Comparison of ENCODE assay signal across 1 cellular context in genomic region chr21:37073417-37074194, GRCh38.
TF ChIP-seq lines count a peak whose summit lies in the region.

No MANE protein-coding gene starts in this region.

TF ChIP-seq in H1, 55 proteins besides CTCF, POLR2A, EP300 and RAD21 (continued from another document):
- TF ChIP-seq, protein P1, sequence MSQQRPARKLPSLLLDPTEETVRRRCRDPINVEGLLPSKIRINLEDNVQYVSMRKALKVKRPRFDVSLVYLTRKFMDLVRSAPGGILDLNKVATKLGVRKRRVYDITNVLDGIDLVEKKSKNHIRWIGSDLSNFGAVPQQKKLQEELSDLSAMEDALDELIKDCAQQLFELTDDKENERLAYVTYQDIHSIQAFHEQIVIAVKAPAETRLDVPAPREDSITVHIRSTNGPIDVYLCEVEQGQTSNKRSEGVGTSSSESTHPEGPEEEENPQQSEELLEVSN (IDR thresholded peaks at IDR 0.05), result peak; percentile 19; the same call in 1 of the 2 replicates
- TF ChIP-seq EGR1 (IDR thresholded peaks at IDR 0.05; ENCODE audit: borderline replicate concordance, low read depth, low read length) (no peak), SUZ12 (IDR thresholded peaks at IDR 0.05; ENCODE audit: low read length) (peak; percentile 75; the same call in 1 of the 2 replicates), GABPA (IDR thresholded peaks at IDR 0.05; ENCODE audit: borderline replicate concordance, insufficient read depth, low read length) (no peak), EZH2 (IDR thresholded peaks at IDR 0.05; ENCODE audit: low read depth, low read length, severe bottlenecking) (no peak), CHD2 (IDR thresholded peaks at IDR 0.05; ENCODE audit: low read length) (no peak), BACH1 (IDR thresholded peaks at IDR 0.05; ENCODE audit: low read length) (peak; percentile 45), RNF2 (IDR thresholded peaks at IDR 0.05; ENCODE audit: borderline replicate concordance, low read depth, low read length, missing control alignments, poor library complexity, severe bottlenecking) (no peak), CREB1 (IDR thresholded peaks at IDR 0.05) (no peak), RFX5 (IDR thresholded peaks at IDR 0.05; ENCODE audit: borderline replicate concordance, low read depth, low read length) (no peak), CBX5 (IDR thresholded peaks at IDR 0.05; ENCODE audit: low read depth, low read length) (no peak), NANOG (IDR thresholded peaks at IDR 0.05; ENCODE audit: insufficient read depth, low read depth, low read length, poor library complexity, severe bottlenecking) (no peak), KDM4A (IDR thresholded peaks at IDR 0.05; ENCODE audit: low read depth, low read length, severe bottlenecking) (peak; percentile 77), CTBP2 (IDR thresholded peaks at IDR 0.05; ENCODE audit: borderline replicate concordance, insufficient read depth, insufficient read length, low read length) (no peak), SAP30 (IDR thresholded peaks at IDR 0.05; ENCODE audit: insufficient read depth, insufficient replicate concordance, low read length) (no peak), BRCA1 (IDR thresholded peaks at IDR 0.05; ENCODE audit: low read depth, low read length) (no peak), TBP (IDR thresholded peaks at IDR 0.05; ENCODE audit: low read depth, low read length) (no peak), CEBPB (IDR thresholded peaks at IDR 0.05; ENCODE audit: low read depth, low read length) (no peak), NRF1 (IDR thresholded peaks at IDR 0.05; ENCODE audit: low read depth, low read length) (no peak), ATF2 (IDR thresholded peaks at IDR 0.05; ENCODE audit: low read length) (no peak), SP1 (IDR thresholded peaks at IDR 0.05; ENCODE audit: low read depth, low read length) (no peak), YY1 (IDR thresholded peaks at IDR 0.05; ENCODE audit: low read depth, low read length) (no peak), TCF12 (IDR thresholded peaks at IDR 0.05; ENCODE audit: low read depth, low read length) (no peak), GTF2F1 (IDR thresholded peaks at IDR 0.05; ENCODE audit: borderline replicate concordance, low read depth, low read length) (no peak), SIRT6 (IDR thresholded peaks at IDR 0.05; ENCODE audit: low read length) (no peak), RXRA (IDR thresholded peaks at IDR 0.05; ENCODE audit: insufficient read depth, low read depth, low read length) (no peak), TAF1 (IDR thresholded peaks at IDR 0.05; ENCODE audit: low read depth, low read length) (no peak), MAFK (IDR thresholded peaks at IDR 0.05; ENCODE audit: low read depth, low read length) (no peak), JUND (IDR thresholded peaks at IDR 0.05; ENCODE audit: low read length) (no peak), BCL11A (IDR thresholded peaks at IDR 0.05; ENCODE audit: low read depth in 2 of 2, low read length in 2 of 2) (no peak), JUN (IDR thresholded peaks at IDR 0.05; ENCODE audit: low read depth, low read length) (no peak), HDAC2 (IDR thresholded peaks at IDR 0.05; ENCODE audit: borderline replicate concordance in 1 of 2, low read depth in 2 of 2, low read length in 2 of 2) (peak; percentile 42 to 82; a peak in 3 of 4 replicates), SIX5 (IDR thresholded peaks at IDR 0.05; ENCODE audit: low read depth, low read length) (no peak), CBX8 (IDR thresholded peaks at IDR 0.05; ENCODE audit: borderline replicate concordance, low read depth, low read length) (peak; percentile 36; the same call in 1 of the 2 replicates), ZNF274 (IDR thresholded peaks at IDR 0.05; ENCODE audit: borderline replicate concordance, extremely low read depth, low read length) (no peak), CHD1 (IDR thresholded peaks at IDR 0.05; ENCODE audit: low read depth, low read length) (no peak), ASH2L (IDR thresholded peaks at IDR 0.05; ENCODE audit: low read length) (no peak), USF2 (IDR thresholded peaks at IDR 0.05; ENCODE audit: low read length) (no peak), KDM5A (IDR thresholded peaks at IDR 0.05; ENCODE audit: low read length) (no peak), RBBP5 (IDR thresholded peaks at IDR 0.05; ENCODE audit: borderline replicate concordance, low read depth, low read length) (peak; percentile 59; the same call in 1 of the 2 replicates), HDAC6 (IDR thresholded peaks at IDR 0.05; ENCODE audit: low read depth, low read length) (no peak), POU5F1 (IDR thresholded peaks at IDR 0.05; ENCODE audit: low read depth, low read length) (no peak), FOSL1 (IDR thresholded peaks at IDR 0.05; ENCODE audit: insufficient read depth, low read depth, low read length) (no peak), SRF (IDR thresholded peaks at IDR 0.05; ENCODE audit: low read depth, low read length) (no peak), SP4 (IDR thresholded peaks at IDR 0.05; ENCODE audit: low read length) (no peak), TEAD4 (IDR thresholded peaks at IDR 0.05; ENCODE audit: low read depth, low read length) (no peak), SP2 (IDR thresholded peaks at IDR 0.05; ENCODE audit: low read length) (no peak)
- TF ChIP-seq, protein P2, sequence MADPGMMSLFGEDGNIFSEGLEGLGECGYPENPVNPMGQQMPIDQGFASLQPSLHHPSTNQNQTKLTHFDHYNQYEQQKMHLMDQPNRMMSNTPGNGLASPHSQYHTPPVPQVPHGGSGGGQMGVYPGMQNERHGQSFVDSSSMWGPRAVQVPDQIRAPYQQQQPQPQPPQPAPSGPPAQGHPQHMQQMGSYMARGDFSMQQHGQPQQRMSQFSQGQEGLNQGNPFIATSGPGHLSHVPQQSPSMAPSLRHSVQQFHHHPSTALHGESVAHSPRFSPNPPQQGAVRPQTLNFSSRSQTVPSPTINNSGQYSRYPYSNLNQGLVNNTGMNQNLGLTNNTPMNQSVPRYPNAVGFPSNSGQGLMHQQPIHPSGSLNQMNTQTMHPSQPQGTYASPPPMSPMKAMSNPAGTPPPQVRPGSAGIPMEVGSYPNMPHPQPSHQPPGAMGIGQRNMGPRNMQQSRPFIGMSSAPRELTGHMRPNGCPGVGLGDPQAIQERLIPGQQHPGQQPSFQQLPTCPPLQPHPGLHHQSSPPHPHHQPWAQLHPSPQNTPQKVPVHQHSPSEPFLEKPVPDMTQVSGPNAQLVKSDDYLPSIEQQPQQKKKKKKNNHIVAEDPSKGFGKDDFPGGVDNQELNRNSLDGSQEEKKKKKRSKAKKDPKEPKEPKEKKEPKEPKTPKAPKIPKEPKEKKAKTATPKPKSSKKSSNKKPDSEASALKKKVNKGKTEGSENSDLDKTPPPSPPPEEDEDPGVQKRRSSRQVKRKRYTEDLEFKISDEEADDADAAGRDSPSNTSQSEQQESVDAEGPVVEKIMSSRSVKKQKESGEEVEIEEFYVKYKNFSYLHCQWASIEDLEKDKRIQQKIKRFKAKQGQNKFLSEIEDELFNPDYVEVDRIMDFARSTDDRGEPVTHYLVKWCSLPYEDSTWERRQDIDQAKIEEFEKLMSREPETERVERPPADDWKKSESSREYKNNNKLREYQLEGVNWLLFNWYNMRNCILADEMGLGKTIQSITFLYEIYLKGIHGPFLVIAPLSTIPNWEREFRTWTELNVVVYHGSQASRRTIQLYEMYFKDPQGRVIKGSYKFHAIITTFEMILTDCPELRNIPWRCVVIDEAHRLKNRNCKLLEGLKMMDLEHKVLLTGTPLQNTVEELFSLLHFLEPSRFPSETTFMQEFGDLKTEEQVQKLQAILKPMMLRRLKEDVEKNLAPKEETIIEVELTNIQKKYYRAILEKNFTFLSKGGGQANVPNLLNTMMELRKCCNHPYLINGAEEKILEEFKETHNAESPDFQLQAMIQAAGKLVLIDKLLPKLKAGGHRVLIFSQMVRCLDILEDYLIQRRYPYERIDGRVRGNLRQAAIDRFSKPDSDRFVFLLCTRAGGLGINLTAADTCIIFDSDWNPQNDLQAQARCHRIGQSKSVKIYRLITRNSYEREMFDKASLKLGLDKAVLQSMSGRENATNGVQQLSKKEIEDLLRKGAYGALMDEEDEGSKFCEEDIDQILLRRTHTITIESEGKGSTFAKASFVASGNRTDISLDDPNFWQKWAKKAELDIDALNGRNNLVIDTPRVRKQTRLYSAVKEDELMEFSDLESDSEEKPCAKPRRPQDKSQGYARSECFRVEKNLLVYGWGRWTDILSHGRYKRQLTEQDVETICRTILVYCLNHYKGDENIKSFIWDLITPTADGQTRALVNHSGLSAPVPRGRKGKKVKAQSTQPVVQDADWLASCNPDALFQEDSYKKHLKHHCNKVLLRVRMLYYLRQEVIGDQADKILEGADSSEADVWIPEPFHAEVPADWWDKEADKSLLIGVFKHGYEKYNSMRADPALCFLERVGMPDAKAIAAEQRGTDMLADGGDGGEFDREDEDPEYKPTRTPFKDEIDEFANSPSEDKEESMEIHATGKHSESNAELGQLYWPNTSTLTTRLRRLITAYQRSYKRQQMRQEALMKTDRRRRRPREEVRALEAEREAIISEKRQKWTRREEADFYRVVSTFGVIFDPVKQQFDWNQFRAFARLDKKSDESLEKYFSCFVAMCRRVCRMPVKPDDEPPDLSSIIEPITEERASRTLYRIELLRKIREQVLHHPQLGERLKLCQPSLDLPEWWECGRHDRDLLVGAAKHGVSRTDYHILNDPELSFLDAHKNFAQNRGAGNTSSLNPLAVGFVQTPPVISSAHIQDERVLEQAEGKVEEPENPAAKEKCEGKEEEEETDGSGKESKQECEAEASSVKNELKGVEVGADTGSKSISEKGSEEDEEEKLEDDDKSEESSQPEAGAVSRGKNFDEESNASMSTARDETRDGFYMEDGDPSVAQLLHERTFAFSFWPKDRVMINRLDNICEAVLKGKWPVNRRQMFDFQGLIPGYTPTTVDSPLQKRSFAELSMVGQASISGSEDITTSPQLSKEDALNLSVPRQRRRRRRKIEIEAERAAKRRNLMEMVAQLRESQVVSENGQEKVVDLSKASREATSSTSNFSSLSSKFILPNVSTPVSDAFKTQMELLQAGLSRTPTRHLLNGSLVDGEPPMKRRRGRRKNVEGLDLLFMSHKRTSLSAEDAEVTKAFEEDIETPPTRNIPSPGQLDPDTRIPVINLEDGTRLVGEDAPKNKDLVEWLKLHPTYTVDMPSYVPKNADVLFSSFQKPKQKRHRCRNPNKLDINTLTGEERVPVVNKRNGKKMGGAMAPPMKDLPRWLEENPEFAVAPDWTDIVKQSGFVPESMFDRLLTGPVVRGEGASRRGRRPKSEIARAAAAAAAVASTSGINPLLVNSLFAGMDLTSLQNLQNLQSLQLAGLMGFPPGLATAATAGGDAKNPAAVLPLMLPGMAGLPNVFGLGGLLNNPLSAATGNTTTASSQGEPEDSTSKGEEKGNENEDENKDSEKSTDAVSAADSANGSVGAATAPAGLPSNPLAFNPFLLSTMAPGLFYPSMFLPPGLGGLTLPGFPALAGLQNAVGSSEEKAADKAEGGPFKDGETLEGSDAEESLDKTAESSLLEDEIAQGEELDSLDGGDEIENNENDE (IDR thresholded peaks at IDR 0.05; ENCODE audit: insufficient replicate concordance, low read length), result no peak
- TF ChIP-seq, protein P3, sequence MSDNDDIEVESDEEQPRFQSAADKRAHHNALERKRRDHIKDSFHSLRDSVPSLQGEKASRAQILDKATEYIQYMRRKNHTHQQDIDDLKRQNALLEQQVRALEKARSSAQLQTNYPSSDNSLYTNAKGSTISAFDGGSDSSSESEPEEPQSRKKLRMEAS (IDR thresholded peaks at IDR 0.05), result no peak
- TF ChIP-seq, protein P4, sequence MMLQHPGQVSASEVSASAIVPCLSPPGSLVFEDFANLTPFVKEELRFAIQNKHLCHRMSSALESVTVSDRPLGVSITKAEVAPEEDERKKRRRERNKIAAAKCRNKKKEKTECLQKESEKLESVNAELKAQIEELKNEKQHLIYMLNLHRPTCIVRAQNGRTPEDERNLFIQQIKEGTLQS (IDR thresholded peaks at IDR 0.05; ENCODE audit: insufficient read depth, low read depth, low read length), result no peak
